30 cellular contexts compared by ENCODE assay signal in genomic region chr5:41097642-41098041, GRCh38. TPM values are rescaled to one million over a fixed set of nuclear protein-coding genes. Genes with fewer than 3 reads are reported as not detected.
DNase-seq lines count a peak whose midpoint lies in the region; ATAC-seq, FAIRE-seq and TF ChIP-seq lines count a peak whose summit lies in the region.
"Had no signal": no experiment of that assay in that cellular context is flagged by ENCODE, and none has a peak within 500 bp of the region (broad histone marks: within the 10 kb centered on the region; RNA-seq: fewer than 3 reads in every experiment).

No MANE protein-coding gene starts in this region.

- no peak overlapping the region for H3K4me3 ChIP-seq in left ventricle myocardium inferior
- no peak overlapping the region for H3K4me3 ChIP-seq in epithelial cell of esophagus (ENCODE audit: low read length)
- H3K4me3 ChIP-seq in trophoblast cell (ENCODE audit: low read depth, low read length) = no peak overlapping the region
- H3K4me3 ChIP-seq: esophagus muscularis mucosa, GM12878, lung, mucosa of descending colon had no signal

- ATAC-seq in Right ventricle myocardium superior (ENCODE audit: poor library complexity) (peak; percentile 54), HG03045 (IDR thresholded peaks at IDR 0.05; ENCODE audit: unreplicated experiment) (no peak), HG02759 (IDR thresholded peaks at IDR 0.05; ENCODE audit: unreplicated experiment) (no peak)
- ATAC-seq: CD8-positive, alpha-beta T cell; GM12878; HCT116; mucosa of descending colon; stimulated activated memory B cell treated with anti-CD40 and anti-IgM and Interleukin-4, amounts not matched to agents 10 μg/mL and 1 μg/mL and 100 μg/mL, for 72 hours had no signal

- intact Hi-C loops in Right ventricle myocardium superior (cut with DNase I) (no loop called here), left ventricle myocardium inferior (cut with micrococcal nuclease) (no loop called here)

- no peak overlapping the region for H4K8ac ChIP-seq in trophoblast cell (ENCODE audit: low read depth, low read length)

- H3K9me3 ChIP-seq in left ventricle myocardium inferior (replicated peaks) (no peaks in the 10 kb centered on the region), trophoblast cell (ENCODE audit: insufficient read depth, low read depth, low read length) (peaks cover 1% of the 10 kb centered on the region)
- H3K9me3 ChIP-seq: esophagus muscularis mucosa, mucosa of descending colon had no signal

- no CpG with 5 or more reads among the region's 2 CpGs for WGBS in trophoblast cell (ENCODE audit: extremely low coverage, insufficient coverage, insufficient read length)

- H2BK5ac ChIP-seq in trophoblast cell (ENCODE audit: low read depth, low read length, poor library complexity) = no peak overlapping the region

- H3K14ac ChIP-seq in trophoblast cell (ENCODE audit: low read length) = no peak overlapping the region

- H3K79me1 ChIP-seq in trophoblast cell (ENCODE audit: low read length) = no peaks in the 10 kb centered on the region

- no peak overlapping the region for H3K18ac ChIP-seq in trophoblast cell (ENCODE audit: low read length)

- no peak for TF ChIP-seq CTCF in left ventricle myocardium inferior (IDR thresholded peaks at IDR 0.05; ENCODE audit: borderline replicate concordance)
- TF ChIP-seq CTCF in epithelial cell of esophagus (IDR thresholded peaks at IDR 0.05; ENCODE audit: insufficient read depth, low read depth, low read length, missing control alignments) = no peak

- H2BK120ac ChIP-seq in trophoblast cell (ENCODE audit: insufficient read depth, low read length, poor library complexity) = no peak overlapping the region

- H3K4me2 ChIP-seq in trophoblast cell (ENCODE audit: low read length) = no peak overlapping the region

- H3K4ac ChIP-seq in trophoblast cell (ENCODE audit: low read depth, low read length) = no peak overlapping the region

- H3K9ac ChIP-seq in trophoblast cell (ENCODE audit: low read length) = no peak overlapping the region

- H3K27ac ChIP-seq in left ventricle myocardium inferior (replicated peaks) (no peak overlapping the region), trophoblast cell (ENCODE audit: low read depth, low read length) (no peak overlapping the region)
- H3K27ac ChIP-seq: esophagus muscularis mucosa had no signal

- H3K27me3 ChIP-seq in left ventricle myocardium inferior (ENCODE audit: low read depth) (no peaks in the 10 kb centered on the region), trophoblast cell (ENCODE audit: insufficient read depth, low read length) (no peaks in the 10 kb centered on the region)
- H3K27me3 ChIP-seq: esophagus muscularis mucosa had no signal

- no peak overlapping the region for H4K12ac ChIP-seq in trophoblast cell (ENCODE audit: low read depth, low read length)

- H3K4me1 ChIP-seq in left ventricle myocardium inferior (peaks cover 51% of the 10 kb centered on the region), trophoblast cell (ENCODE audit: control insufficient read depth in 1 of 2, insufficient read depth in 2 of 2, low read length in 2 of 2) (no peaks in the 10 kb centered on the region)

- no peak overlapping the region for H2AFZ ChIP-seq in trophoblast cell (ENCODE audit: insufficient read depth, low read length, poor library complexity)

- H3K79me2 ChIP-seq in trophoblast cell (ENCODE audit: control insufficient read depth, insufficient read depth, low read length, poor library complexity) = no peaks in the 10 kb centered on the region

- no peak overlapping the region for H2AK5ac ChIP-seq in trophoblast cell (ENCODE audit: low read length)

- H2BK12ac ChIP-seq in trophoblast cell (ENCODE audit: low read length) = no peak overlapping the region

- H4K91ac ChIP-seq in trophoblast cell (ENCODE audit: low read depth, low read length) = no peak overlapping the region

- no peak overlapping the region for H3K23ac ChIP-seq in trophoblast cell (ENCODE audit: low read length)

- no peaks in the 10 kb centered on the region for H3K36me3 ChIP-seq in left ventricle myocardium inferior
- no peaks in the 10 kb centered on the region for H3K36me3 ChIP-seq in trophoblast cell (ENCODE audit: control insufficient read depth in 1 of 2, insufficient read depth in 2 of 2, low read length in 2 of 2)
- H3K36me3 ChIP-seq: esophagus muscularis mucosa had no signal

- FAIRE-seq in HTR-8/SVneo (lab: Jason Lieb, UNC) = peak; percentile 57
- FAIRE-seq: A204.1, GM12878 had no signal

- DNase-seq in Right ventricle myocardium superior (no peak), left ventricle myocardium inferior (no peak), HTR-8/SVneo (ENCODE audit: insufficient read length, low spot score) (no peak), epithelial cell of esophagus (ENCODE audit: low read depth) (peak; percentile 82), trophoblast cell (no peak), AML-193 (lab: John Stamatoyannopoulos, UW) (no peak)
- DNase-seq: activated CD4-positive, alpha-beta T cell treated with anti-CD3 and anti-CD28 coated beads, Interleukin-2, amount 50 U/mL, for 4 hours; activated naive CD4-positive, alpha-beta T cell treated with Interleukin-2 at 50 U/mL for 16 hours; CD8-positive, alpha-beta T cell; EL; foreskin fibroblast; kidney glomerular epithelial cell; mucosa of descending colon; NCI-H1105; NCI-H1930; NCI-H524 treated with DMSO at 0.1 percent for 48 hours; nephron progenitor cell; substantia nigra; T-helper 2 cell had no signal

RNA-seq across cellular contexts. Expression of gene MROH2B, which starts 26.5 kb away (rescaled TPM):
- total RNA-seq in Right ventricle myocardium superior (not detected), left ventricle myocardium inferior (not detected)
- not detected in 2 replicates for polyA plus RNA-seq in trophoblast cell (2013)
- total RNA-seq: CD8-positive, alpha-beta T cell; esophagus muscularis mucosa; GM12878; HT-29; lung; mucosa of descending colon; osteocyte; skeletal muscle tissue had no signal
- polyA plus RNA-seq: GM12878, lung had no signal
